In the genomic region with DNA sequence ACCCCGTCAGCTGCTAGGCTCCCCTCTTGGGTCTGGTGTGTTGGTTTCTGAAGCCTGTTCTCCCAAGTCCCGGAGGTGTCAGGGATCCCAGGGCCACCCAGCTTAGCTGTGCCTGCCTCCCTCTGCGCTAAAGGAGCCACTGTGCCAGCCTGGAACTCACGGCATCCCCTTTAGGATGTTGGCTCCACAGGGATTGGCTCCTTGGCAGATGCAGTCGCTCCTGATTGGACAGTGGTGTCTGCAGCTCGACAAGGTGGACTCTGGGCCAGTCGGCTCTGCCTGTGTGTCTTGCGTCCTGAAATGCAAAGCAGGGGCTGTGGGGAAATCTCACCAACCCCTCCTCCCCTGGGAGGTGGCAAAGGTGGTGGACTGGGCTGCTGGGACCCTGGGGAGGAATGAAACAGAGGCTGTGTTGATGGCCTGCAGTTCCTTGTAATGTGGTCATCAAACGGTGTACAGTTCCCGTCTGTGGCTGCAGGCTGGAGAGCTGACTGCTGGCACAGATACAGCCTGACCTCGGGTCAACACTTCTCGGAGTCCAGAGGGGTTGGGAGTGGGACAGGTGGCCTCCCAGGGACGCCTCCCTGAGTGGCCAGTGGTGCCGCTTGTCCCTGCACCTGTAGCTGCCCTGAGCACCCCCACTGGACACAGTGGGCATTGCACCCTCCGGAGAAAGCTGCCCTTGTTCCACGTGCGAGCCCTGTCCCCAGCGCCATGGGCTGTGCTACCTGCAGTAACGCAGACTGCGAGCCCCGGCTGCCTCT, we compare ENCODE assay signal across 8 cellular contexts. TPM values are rescaled to one million over a fixed set of nuclear protein-coding genes. Genes with fewer than 3 reads are reported as not detected.
DNase-seq lines count a peak whose midpoint lies in the region; ATAC-seq, FAIRE-seq and TF ChIP-seq lines count a peak whose summit lies in the region.

No MANE protein-coding gene starts in this region.

- WGBS in upper lobe of left lung, 2 donors: 34 to 36% methylated on average over 15 to 18 of the region's 21 CpGs
- WGBS in suprapubic skin: 51% methylated on average over 11 of the region's 21 CpGs

- H3K27ac ChIP-seq in upper lobe of left lung (no peak overlapping the region), suprapubic skin (no peak overlapping the region)

- DNase-seq in BJ (ENCODE audit: low read depth) (no peak), HTR-8/SVneo (ENCODE audit: insufficient read length, low spot score) (peak; percentile 28), UCSD-AML1 (lab: John Stamatoyannopoulos, UW; ENCODE audit: unreplicated experiment) (peak; percentile 25), dermis microvascular lymphatic vessel endothelial cell (ENCODE audit: low read depth in 2 of 2) (peak; percentile 17 to 46), medulla oblongata (ENCODE audit: extremely low spot score) (peak; percentile 25), upper lobe of left lung (peak in 1 of 2 donors; percentile 51), suprapubic skin (ENCODE audit: low spot score in 2 of 2) (no peak)

- TF ChIP-seq EP300 in upper lobe of left lung (IDR thresholded peaks at IDR 0.05): no peak
- no peak for TF ChIP-seq EP300 in suprapubic skin (IDR thresholded peaks at IDR 0.05)

- peaks cover 2% of the 10 kb centered on the region; the same call in 1 of the 2 replicates for H3K27me3 ChIP-seq in BJ (ENCODE audit: control insufficient read depth, insufficient read depth, low read length)
- no peaks in the 10 kb centered on the region for H3K27me3 ChIP-seq in upper lobe of left lung
- H3K27me3 ChIP-seq in suprapubic skin: no peaks in the 10 kb centered on the region

- H3K4me1 ChIP-seq in upper lobe of left lung (peaks cover 0 to 4% (median 4%) of the 10 kb centered on the region in 4 donors), suprapubic skin (no peaks in the 10 kb centered on the region)

- ATAC-seq in upper lobe of left lung (ENCODE audit: low FRiP score in 2 of 2): peak; percentile 66 to 72
- no peak for ATAC-seq in GM19328 (IDR thresholded peaks at IDR 0.05; ENCODE audit: unreplicated experiment)

- H3K9me3 ChIP-seq in upper lobe of left lung: no peaks in the 10 kb centered on the region
- no peaks in the 10 kb centered on the region for H3K9me3 ChIP-seq in suprapubic skin

- TF ChIP-seq CTCF in BJ (IDR thresholded peaks at IDR 0.05; ENCODE audit: insufficient read depth, low read depth, low read length) (peak; percentile 75), upper lobe of left lung (IDR thresholded peaks at IDR 0.05) (peak; percentile 58 to 79 (median 66)), suprapubic skin (IDR thresholded peaks at IDR 0.05) (peak in 1 of 2 donors; percentile 74)

- FAIRE-seq in HTR-8/SVneo (lab: Jason Lieb, UNC): no peak

- CTCF ChIA-PET in BJ (lab: Yijun Ruan, JAX): interaction anchor here (0.6 to 2.3 kb wide), 19 partner anchors 10 to 212 kb away, joined by 3 to 14 read pairs (median 5); no protein-coding TSS in a partner anchor

- POLR2A ChIA-PET in BJ (lab: Charles Lee): no interaction called here

- H3K36me3 ChIP-seq in BJ (ENCODE audit: control insufficient read depth, insufficient read depth, low read length): no peaks in the 10 kb centered on the region
- peaks cover 0 to 3% (median 0%) of the 10 kb centered on the region in 4 donors for H3K36me3 ChIP-seq in upper lobe of left lung
- no peaks in the 10 kb centered on the region for H3K36me3 ChIP-seq in suprapubic skin

- no peak for TF ChIP-seq POLR2A in upper lobe of left lung (IDR thresholded peaks at IDR 0.05)
- no peak for TF ChIP-seq POLR2A in suprapubic skin (IDR thresholded peaks at IDR 0.05)

- H3K4me3 ChIP-seq in BJ (ENCODE audit: low read depth, low read length) (no peak overlapping the region), upper lobe of left lung (no peak overlapping the region), suprapubic skin (no peak overlapping the region)

RNA-seq across cellular contexts. Expression of a gene that starts 11.5 kb away (rescaled TPM):
- polyA plus RNA-seq in BJ (2011; rRNA removed): 6.7 and 10.3 TPM in 2 replicates
- polyA minus RNA-seq in BJ (2011; rRNA and poly(A)+ RNA removed): 3.8 and 4.5 TPM in 2 replicates
- total RNA-seq in dermis microvascular lymphatic vessel endothelial cell (1.4 and 1.5 TPM in 2 replicates), upper lobe of left lung (100 to 1,000 TPM in 3 of 6 donors, 10 to 100 TPM in 3; 36.9 to 129 (median 97.8) TPM), suprapubic skin (10 to 100 TPM; 13.3 to 17.5 (median 16.2) TPM)

RNA-seq across cellular contexts. Expression of a gene that starts 41.9 kb away (rescaled TPM):
- 1.8 and 4.3 TPM in 2 replicates for polyA plus RNA-seq in BJ (2011; rRNA removed)
- 5.1 and 5.5 TPM in 2 replicates for polyA minus RNA-seq in BJ (2011; rRNA and poly(A)+ RNA removed)
- 2.4 and 2.9 TPM in 2 replicates for total RNA-seq in dermis microvascular lymphatic vessel endothelial cell
- total RNA-seq in upper lobe of left lung: 10 to 100 TPM; 13.5 to 45.1 (median 19.9) TPM
- total RNA-seq in suprapubic skin: 10 to 100 TPM; 26.3 to 33.7 (median 29.1) TPM

Comparison
In these comparisons a context has a peak if more than half of its experiments do, and no peak if none do; other contexts are left out.
1. DNase-seq: peak in HTR-8/SVneo (single experiment), UCSD-AML1 (single experiment), dermis microvascular lymphatic vessel endothelial cell (2 of 2) and medulla oblongata (single experiment); none in BJ (single experiment) and suprapubic skin (0 of 2).